ENCODE assay signal across 16 cellular contexts in the genomic region with DNA sequence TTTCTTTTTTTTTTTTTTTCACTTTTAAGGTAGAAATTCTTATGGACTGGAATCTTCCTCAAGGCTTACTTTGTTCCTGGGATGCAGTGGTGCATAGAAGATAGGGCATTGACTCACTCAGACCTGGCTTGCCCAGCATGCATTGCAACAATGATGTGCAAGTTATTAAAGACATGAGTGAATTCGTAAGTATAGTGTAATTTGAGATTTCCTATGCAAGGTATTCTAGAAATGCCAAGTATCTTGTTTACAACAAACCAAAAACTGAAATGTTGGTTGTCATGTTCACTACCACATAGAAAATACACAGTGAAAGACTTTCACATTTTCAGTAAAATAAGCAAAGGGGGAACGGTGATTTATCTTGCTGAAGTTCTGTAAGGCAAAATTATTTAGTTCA. TPM values are rescaled to one million over a fixed set of nuclear protein-coding genes. Genes with fewer than 3 reads are reported as not detected.
DNase-seq lines count a peak whose midpoint lies in the region; ATAC-seq, FAIRE-seq and TF ChIP-seq lines count a peak whose summit lies in the region.
"Had no signal": no experiment of that assay in that cellular context is flagged by ENCODE, and none has a peak within 500 bp of the region (broad histone marks: within the 10 kb centered on the region; RNA-seq: fewer than 3 reads in every experiment).

No MANE protein-coding gene starts in this region.

- H3K27ac ChIP-seq in HepG2 (ENCODE audit: extremely low read length, insufficient read depth, low read length), result no peak overlapping the region
- no peak overlapping the region for H3K27ac ChIP-seq in right lobe of liver
- H3K27ac ChIP-seq in SJSA1, result peak overlapping the region; percentile 73
- H3K27ac ChIP-seq: pancreas, thyroid gland had no signal

- DNase-seq in HepG2 (ENCODE audit: low spot score) (no peak), right lobe of liver (no peak), SJSA1 (ENCODE audit: low read depth in 1 of 2, low spot score in 2 of 2) (peak in 1 of 2 experiments; percentile 50), fibroblast of villous mesenchyme (ENCODE audit: low read depth) (peak; percentile 69), MV-4-11 (lab: John Stamatoyannopoulos, UW) (no peak), GM19238 (ENCODE audit: insufficient read length, low spot score) (no peak)
- no peak for DNase-seq in activated CD8-positive, alpha-beta memory T cell treated with anti-CD3 and anti-CD28 coated beads, Interleukin-2, amount 50 U/mL, for 4 hours
- no peak for DNase-seq in activated T-cell treated with anti-CD3 and anti-CD28 coated beads, Interleukin-2, amount 50 U/mL, for 48 hours
- DNase-seq: ACHN; erythroblast; mammary epithelial cell; NCI-H146; NK-92 treated with Interleukin-12 subunit alpha and Interleukin-12 subunit beta, amount 100 ng/mL, for 24 hours; pancreas had no signal

- peaks cover 8% of the 10 kb centered on the region; the same call in 1 of the 2 replicates for H3K4me1 ChIP-seq in HepG2 (ENCODE audit: insufficient read depth, low read length)
- H3K4me1 ChIP-seq in right lobe of liver, result no peaks in the 10 kb centered on the region
- H3K4me1 ChIP-seq in SJSA1 (replicated peaks), result peaks cover 5% of the 10 kb centered on the region
- H3K4me1 ChIP-seq: pancreas had no signal

- H3K9me3 ChIP-seq in HepG2 (ENCODE audit: low read length) (no peaks in the 10 kb centered on the region), right lobe of liver (no peaks in the 10 kb centered on the region), SJSA1 (replicated peaks) (no peaks in the 10 kb centered on the region)
- H3K9me3 ChIP-seq: pancreas, thyroid gland had no signal

- no peak for FAIRE-seq in HepG2 (lab: Jason Lieb, UNC)
- FAIRE-seq: pancreas had no signal

- TF ChIP-seq EP300 in HepG2 (IDR thresholded peaks at IDR 0.05; ENCODE audit: low read depth in 2 of 2, low read length in 2 of 2), result no peak
- no peak for TF ChIP-seq EP300 in HepG2 (CRISPR knock-in tag; IDR thresholded peaks at IDR 0.05; ENCODE audit: borderline replicate concordance)

- H3K27me3 ChIP-seq in HepG2 (ENCODE audit: control insufficient read depth in 1 of 2, insufficient read depth in 2 of 2, low read length in 2 of 2) (no peaks in the 10 kb centered on the region), right lobe of liver (no peaks in the 10 kb centered on the region), SJSA1 (replicated peaks) (no peaks in the 10 kb centered on the region)
- H3K27me3 ChIP-seq: pancreas, thyroid gland had no signal

- H3K79me2 ChIP-seq in HepG2 (ENCODE audit: insufficient read depth, low read length), result no peaks in the 10 kb centered on the region

- H4K20me1 ChIP-seq in HepG2 (ENCODE audit: insufficient read depth, low read length), result no peaks in the 10 kb centered on the region

- no peak for TF ChIP-seq RAD21 in HepG2 (CRISPR knock-in tag; IDR thresholded peaks at IDR 0.05)

- peak overlapping the region; percentile 15 for H2AFZ ChIP-seq in HepG2 (ENCODE audit: low read length)

- intact Hi-C loops in HepG2 (cut with micrococcal nuclease; ENCODE audit: unreplicated experiment) (no loop called here), right lobe of liver (cut with DNase I) (no loop called here)

- no peak for TF ChIP-seq POLR2A in HepG2 (IDR thresholded peaks at IDR 0.05; ENCODE audit: insufficient read depth in 1 of 2, low read depth in 2 of 2, low read length in 2 of 2)
- no peak for TF ChIP-seq POLR2A in right lobe of liver (IDR thresholded peaks at IDR 0.05)

- H3K4me3 ChIP-seq in HepG2 (replicated peaks in 1 of 3; ENCODE audit: insufficient read depth in 1 of 3, low read depth in 2 of 3, low read length in 3 of 3), result no peak overlapping the region
- H3K4me3 ChIP-seq in right lobe of liver, result no peak overlapping the region
- no peak overlapping the region for H3K4me3 ChIP-seq in SJSA1
- no peak overlapping the region for H3K4me3 ChIP-seq in fibroblast of villous mesenchyme (ENCODE audit: low read depth, low read length)
- H3K4me3 ChIP-seq: pancreas, thyroid gland had no signal

- no peaks in the 10 kb centered on the region for H3K36me3 ChIP-seq in HepG2 (replicated peaks in 1 of 2; ENCODE audit: control insufficient read depth in 1 of 2, insufficient read depth in 2 of 2, low read length in 2 of 2)
- H3K36me3 ChIP-seq in right lobe of liver, result no peaks in the 10 kb centered on the region
- no peaks in the 10 kb centered on the region for H3K36me3 ChIP-seq in SJSA1
- H3K36me3 ChIP-seq: pancreas, thyroid gland had no signal

- no peak overlapping the region for H3K9ac ChIP-seq in HepG2 (ENCODE audit: insufficient read depth, low read depth, low read length)

- TF ChIP-seq CTCF in HepG2 (CRISPR knock-in tag; IDR thresholded peaks at IDR 0.05), result no peak
- no peak for TF ChIP-seq CTCF in right lobe of liver (IDR thresholded peaks at IDR 0.05)
- TF ChIP-seq CTCF in fibroblast of villous mesenchyme (IDR thresholded peaks at IDR 0.05; ENCODE audit: insufficient read depth, low read depth, low read length), result no peak

- in situ Hi-C loops in HepG2 (cut with HindIII; ENCODE audit: extremely low pct_ligation_motif_present, low pct_unique_long_range_greater_than_20kb), result no loop called here

- CTCF ChIA-PET in HepG2 (lab: Yijun Ruan, JAX; ENCODE audit: low intra/inter-chr PET ratio, low total read pairs), result no interaction called here

- ATAC-seq in HepG2 (no peak), right lobe of liver (no peak)
- ATAC-seq: activated naive CD4-positive, alpha-beta T cell treated with anti-CD3 and anti-CD28 coated beads, Interleukin-2, amount 50 U/mL, for 72 hours; pancreas had no signal

- WGBS in HepG2 (ENCODE audit: low lambda C conversion rate), result 95% methylated on average over 2 of the region's 2 CpGs
- WGBS in right lobe of liver (ENCODE audit: insufficient coverage, low coverage, low lambda C conversion rate, missing lambda C conversion rate), result 71% methylated on average over 2 of the region's 2 CpGs

- POLR2A ChIA-PET in HepG2 (lab: Yijun Ruan, JAX), result no interaction called here

- BruUV-seq in HepG2 (replicated peaks; lab: Mats Ljungman, UMichigan), result no TSS peak

- H3K4me2 ChIP-seq in HepG2 (ENCODE audit: low read depth, low read length), result no peak overlapping the region

TF ChIP-seq in HepG2, 621 proteins besides CTCF, POLR2A, EP300 and RAD21:
- TF ChIP-seq SMARCE1 (IDR thresholded peaks at IDR 0.05; ENCODE audit: borderline replicate concordance), result no peak

RNA-seq across cellular contexts. Expression of gene FNDC3B, which starts 56.5 kb away (rescaled TPM):
- total RNA-seq in HepG2 (2016; rRNA removed; fragmentation: Illumina TruSeq; extraction: Trizol) (103 and 110 TPM in 2 replicates), right lobe of liver (100 to 1,000 TPM in 1 of 6 experiments, 10 to 100 TPM in 5; 40.2 to 184 (median 63.5) TPM), fibroblast of villous mesenchyme (165 and 221 TPM in 2 replicates)
- 133 and 147 TPM in 2 replicates for total RNA-seq in HepG2 (2016; cell fraction: cytosol; rRNA removed; fragmentation: Illumina TruSeq; extraction: Trizol; ENCODE audit: low read depth)
- 93.9 TPM in 2 replicates for total RNA-seq in HepG2 (2016; cell fraction: insoluble cytoplasmic fraction; rRNA removed; fragmentation: Illumina TruSeq; extraction: Trizol)
- total RNA-seq in HepG2 (2016; cell fraction: membrane; rRNA removed; fragmentation: Illumina TruSeq; extraction: Trizol), result 73.4 and 76.7 TPM in 2 replicates
- 222 and 239 TPM in 2 replicates for total RNA-seq in HepG2 (2016; cell fraction: nucleus; rRNA removed; fragmentation: Illumina TruSeq; extraction: Trizol)
- polyA plus RNA-seq in HepG2 (2011; rRNA removed), result 74.8 and 82.8 TPM in 2 replicates
- polyA plus RNA-seq in HepG2 (2011; cell fraction: cytosol; rRNA removed), result 26.6 and 44.0 TPM in 2 replicates
- 159 and 177 TPM in 2 replicates for polyA plus RNA-seq in HepG2 (2011; cell fraction: nucleus; rRNA removed)
- 100 and 116 TPM in 2 replicates for polyA plus RNA-seq in HepG2 (2012)
- 18.9 and 23.3 TPM in 2 replicates for polyA plus RNA-seq in HepG2 (2016; cell fraction: cytosol; fragmentation: Illumina TruSeq; extraction: Trizol; ENCODE audit: low read depth)
- 71.0 and 74.2 TPM in 2 replicates for polyA plus RNA-seq in HepG2 (2016; cell fraction: insoluble cytoplasmic fraction; fragmentation: Illumina TruSeq; extraction: Trizol; ENCODE audit: low read depth)
- polyA plus RNA-seq in HepG2 (2016; cell fraction: membrane; fragmentation: Illumina TruSeq; extraction: Trizol; ENCODE audit: low read depth), result 23.8 and 25.2 TPM in 2 replicates
- 67.2 and 72.5 TPM in 2 replicates for polyA plus RNA-seq in HepG2 (2016; cell fraction: nucleus; fragmentation: Illumina TruSeq; extraction: Trizol; ENCODE audit: insufficient read depth, low read depth)
- 83.1 and 705 TPM in 2 replicates for polyA minus RNA-seq in HepG2 (2011; rRNA and poly(A)+ RNA removed; ENCODE audit: low replicate concordance)
- 129 and 146 TPM in 2 replicates for polyA minus RNA-seq in HepG2 (2011; cell fraction: cytosol; rRNA and poly(A)+ RNA removed)
- polyA minus RNA-seq in HepG2 (2011; cell fraction: nucleus; rRNA and poly(A)+ RNA removed), result 1,231 and 1,245 TPM in 2 replicates
- total RNA-seq in SJSA1 (2014; rRNA removed; shearing (Covaris generic)), result 42.7 and 73.4 TPM in 2 replicates
